ENCODE assay signal across 35 cellular contexts in genomic region chr4:107856901-107857300, GRCh38. TPM values are rescaled to one million over a fixed set of nuclear protein-coding genes. Genes with fewer than 3 reads are reported as not detected.
"Had no signal": no experiment of that assay in that cellular context is flagged by ENCODE, and none has a peak within 500 bp of the region (broad histone marks: within the 10 kb centered on the region; RNA-seq: fewer than 3 reads in every experiment).

No MANE protein-coding gene starts in this region.

- H3K4me3 ChIP-seq: coronary artery, heart left ventricle, left lung, lung, mucosa of descending colon, suprapubic skin, tibial artery, upper lobe of right lung had no signal

- DNase-seq: activated CD4-positive, alpha-beta memory T cell treated with anti-CD3 and anti-CD28 coated beads, Interleukin-2, amount 10 ng/mL, durations not matched to agents 7 days and 5 days; activated CD4-positive, alpha-beta T cell treated with anti-CD3 and anti-CD28 coated beads for 1 hour; activated CD4-positive, alpha-beta T cell treated with anti-CD3 and anti-CD28 coated beads, Interleukin-2, amount 10 ng/mL, durations not matched to agents 7 days and 5 days; activated CD8-positive, alpha-beta memory T cell treated with anti-CD3 and anti-CD28 coated beads, Interleukin-2, amount 50 U/mL, for 48 hours; activated gamma-delta T cell; activated naive CD4-positive, alpha-beta T cell treated with anti-CD3 and anti-CD28 coated beads, Interleukin-2, amount 10 ng/mL, durations not matched to agents 7 days and 5 days; activated naive CD8-positive, alpha-beta T cell treated with anti-CD3 and anti-CD28 coated beads, Interleukin-2, amount 10 ng/mL, durations not matched to agents 7 days and 5 days; activated T-cell treated with anti-CD3 and anti-CD28 coated beads, Interleukin-2, amount 50 U/mL, for 24 hours; amniotic stem cell; brain microvascular endothelial cell; effector memory CD8-positive, alpha-beta T cell; erythroblast; foreskin fibroblast; heart left ventricle; kidney glomerular epithelial cell; left lung; mesendoderm; mucosa of descending colon; small intestine; stimulated activated CD4-positive, alpha-beta T cell treated with anti-CD3 and anti-CD28 coated beads, Interleukin-1b, Interleukin-23, amount 100 ng/mL, for 48 hours; stimulated activated CD4-positive, alpha-beta T cell treated with anti-CD3 and anti-CD28 coated beads, Interleukin-4, amount 100 ng/mL, for 4 hours; stimulated activated CD8-positive, alpha-beta memory T cell treated with anti-CD3 and anti-CD28 coated beads, Interleukin-4, amount 100 ng/mL, for 48 hours; stimulated activated naive CD8-positive, alpha-beta T cell treated with anti-CD3 and anti-CD28 coated beads, Interleukin-15, amount 100 ng/mL, for 72 hours; T-helper 17 cell; T1000; tibial artery; upper lobe of right lung had no signal

- H3K4me1 Mint-ChIP-seq: activated CD4-positive, alpha-beta T cell treated with anti-CD3 and anti-CD28 coated beads, Interleukin-2, amount 10 ng/mL, durations not matched to agents 7 days and 5 days; activated naive CD4-positive, alpha-beta T cell treated with anti-CD3 and anti-CD28 coated beads, Interleukin-2, amount 10 ng/mL, durations not matched to agents 7 days and 5 days; activated naive CD8-positive, alpha-beta T cell treated with anti-CD3 and anti-CD28 coated beads, Interleukin-2, amount 10 ng/mL, durations not matched to agents 7 days and 5 days; stimulated activated memory B cell treated with anti-CD40 and anti-IgM and Interleukin-4, amounts not matched to agents 10 μg/mL and 1 μg/mL and 100 μg/mL, for 72 hours; stimulated activated naive CD8-positive, alpha-beta T cell treated with anti-CD3 and anti-CD28 coated beads, Interleukin-15, amount 100 ng/mL, for 72 hours; T-helper 17 cell had no signal

- H3K27ac ChIP-seq: brain microvascular endothelial cell, coronary artery, left lung, neutrophil, suprapubic skin, tibial artery, upper lobe of right lung had no signal

- H3K9me3 ChIP-seq: heart left ventricle, left lung, mucosa of descending colon, neutrophil, suprapubic skin, tibial artery, upper lobe of right lung had no signal

- H3K4me3 Mint-ChIP-seq: activated CD4-positive, alpha-beta memory T cell treated with anti-CD3 and anti-CD28 coated beads, Interleukin-2, amount 10 ng/mL, durations not matched to agents 7 days and 5 days; activated CD4-positive, alpha-beta T cell treated with anti-CD3 and anti-CD28 coated beads, Interleukin-2, amount 10 ng/mL, durations not matched to agents 7 days and 5 days; activated naive CD4-positive, alpha-beta T cell treated with anti-CD3 and anti-CD28 coated beads, Interleukin-2, amount 10 ng/mL, durations not matched to agents 7 days and 5 days; activated naive CD8-positive, alpha-beta T cell treated with anti-CD3 and anti-CD28 coated beads, Interleukin-2, amount 10 ng/mL, durations not matched to agents 7 days and 5 days; activated T-cell treated with anti-CD3 and anti-CD28 coated beads, Interleukin-2, amount 50 U/mL, for 24 hours; effector memory CD8-positive, alpha-beta T cell; nephron; stimulated activated memory B cell treated with anti-CD40 and anti-IgM and Interleukin-4, amounts not matched to agents 10 μg/mL and 1 μg/mL and 100 μg/mL, for 72 hours; stimulated activated naive CD8-positive, alpha-beta T cell treated with anti-CD3 and anti-CD28 coated beads, Interleukin-15, amount 100 ng/mL, for 72 hours; T-helper 17 cell; WTC11 had no signal

- H3K27me3 ChIP-seq: brain microvascular endothelial cell, heart left ventricle, left lung, neutrophil, suprapubic skin, tibial artery, upper lobe of right lung had no signal

- H3K36me3 ChIP-seq: brain microvascular endothelial cell, upper lobe of right lung had no signal

- ATAC-seq: effector memory CD8-positive, alpha-beta T cell; heart left ventricle; left lung; mucosa of descending colon; sciatic nerve; stimulated activated memory B cell treated with anti-CD40 and anti-IgM and Interleukin-4, amounts not matched to agents 10 μg/mL and 1 μg/mL and 100 μg/mL, for 72 hours; stimulated activated naive CD8-positive, alpha-beta T cell treated with anti-CD3 and anti-CD28 coated beads, Interleukin-15, amount 100 ng/mL, for 72 hours; T-helper 17 cell; upper lobe of right lung had no signal

- H3K27ac Mint-ChIP-seq: activated CD4-positive, alpha-beta memory T cell treated with anti-CD3 and anti-CD28 coated beads, Interleukin-2, amount 10 ng/mL, durations not matched to agents 7 days and 5 days; activated CD4-positive, alpha-beta T cell treated with anti-CD3 and anti-CD28 coated beads, Interleukin-2, amount 10 ng/mL, durations not matched to agents 7 days and 5 days; activated naive CD4-positive, alpha-beta T cell treated with anti-CD3 and anti-CD28 coated beads, Interleukin-2, amount 10 ng/mL, durations not matched to agents 7 days and 5 days; activated naive CD8-positive, alpha-beta T cell treated with anti-CD3 and anti-CD28 coated beads, Interleukin-2, amount 10 ng/mL, durations not matched to agents 7 days and 5 days; activated T-cell treated with anti-CD3 and anti-CD28 coated beads, Interleukin-2, amount 50 U/mL, for 24 hours; effector memory CD8-positive, alpha-beta T cell; nephron; stimulated activated memory B cell treated with anti-CD40 and anti-IgM and Interleukin-4, amounts not matched to agents 10 μg/mL and 1 μg/mL and 100 μg/mL, for 72 hours; stimulated activated naive CD8-positive, alpha-beta T cell treated with anti-CD3 and anti-CD28 coated beads, Interleukin-15, amount 100 ng/mL, for 72 hours; T-helper 17 cell; WTC11 had no signal

- H3K36me3 Mint-ChIP-seq: activated naive CD4-positive, alpha-beta T cell treated with anti-CD3 and anti-CD28 coated beads, Interleukin-2, amount 10 ng/mL, durations not matched to agents 7 days and 5 days; activated naive CD8-positive, alpha-beta T cell treated with anti-CD3 and anti-CD28 coated beads, Interleukin-2, amount 10 ng/mL, durations not matched to agents 7 days and 5 days; stimulated activated memory B cell treated with anti-CD40 and anti-IgM and Interleukin-4, amounts not matched to agents 10 μg/mL and 1 μg/mL and 100 μg/mL, for 72 hours; WTC11 had no signal

- H3K9me3 Mint-ChIP-seq: activated CD4-positive, alpha-beta memory T cell treated with anti-CD3 and anti-CD28 coated beads, Interleukin-2, amount 10 ng/mL, durations not matched to agents 7 days and 5 days; activated CD4-positive, alpha-beta T cell treated with anti-CD3 and anti-CD28 coated beads, Interleukin-2, amount 10 ng/mL, durations not matched to agents 7 days and 5 days; activated naive CD4-positive, alpha-beta T cell treated with anti-CD3 and anti-CD28 coated beads, Interleukin-2, amount 10 ng/mL, durations not matched to agents 7 days and 5 days; activated naive CD8-positive, alpha-beta T cell treated with anti-CD3 and anti-CD28 coated beads, Interleukin-2, amount 10 ng/mL, durations not matched to agents 7 days and 5 days; activated T-cell treated with anti-CD3 and anti-CD28 coated beads, Interleukin-2, amount 50 U/mL, for 24 hours; effector memory CD8-positive, alpha-beta T cell; nephron; stimulated activated memory B cell treated with anti-CD40 and anti-IgM and Interleukin-4, amounts not matched to agents 10 μg/mL and 1 μg/mL and 100 μg/mL, for 72 hours; stimulated activated naive CD8-positive, alpha-beta T cell treated with anti-CD3 and anti-CD28 coated beads, Interleukin-15, amount 100 ng/mL, for 72 hours; WTC11 had no signal

RNA-seq across cellular contexts. Expression of gene SGMS2, which starts 32.2 kb away (rescaled TPM):
- total RNA-seq: activated naive CD8-positive, alpha-beta T cell treated with anti-CD3 and anti-CD28 coated beads, Interleukin-2, amount 10 ng/mL, durations not matched to agents 7 days and 5 days had no signal
